ENCODE assay signal across 41 cellular contexts in the genomic region with DNA sequence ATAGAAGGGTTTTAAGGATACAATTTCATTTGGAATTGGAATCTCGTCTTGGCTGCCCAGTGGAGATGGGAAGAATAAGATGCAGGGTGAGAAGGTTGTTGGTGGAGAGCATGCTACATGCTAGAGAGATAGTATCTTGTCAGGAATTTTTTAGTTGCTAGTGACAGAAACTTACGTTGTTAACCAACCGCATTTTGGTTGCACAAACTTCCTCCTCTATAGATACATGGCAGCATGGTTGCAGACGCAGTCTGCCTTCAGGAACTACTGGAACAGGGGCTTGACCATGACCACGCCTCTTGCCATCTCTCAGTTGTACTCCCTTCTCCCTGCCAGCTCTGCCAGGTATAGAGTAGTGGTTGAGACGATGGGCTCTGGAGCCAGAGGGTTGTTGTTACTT.
"Had no signal": no experiment of that assay in that cellular context is flagged by ENCODE, and none has a peak within 500 bp of the region (broad histone marks: within the 10 kb centered on the region; RNA-seq: fewer than 3 reads in every experiment).

No MANE protein-coding gene starts in this region.

- H3K9me3 ChIP-seq: ascending aorta, colonic mucosa, MG63 had no signal

- H3K4me1 ChIP-seq: ascending aorta, colonic mucosa had no signal

- H3K4me2 ChIP-seq: PC-9 had no signal

- H3K4me3 ChIP-seq: ascending aorta, cardiac muscle cell, colonic mucosa, MG63, PC-9 had no signal

- H3K27ac ChIP-seq: ascending aorta, cardiac muscle cell, colonic mucosa, PC-9, RWPE1, WERI-Rb-1 had no signal

- H2AFZ ChIP-seq: PC-9 had no signal

- ATAC-seq: activated CD8-positive, alpha-beta memory T cell treated with anti-CD3 and anti-CD28 coated beads, Interleukin-2, amount 10 ng/mL, durations not matched to agents 7 days and 5 days; activated T-cell treated with anti-CD3 and anti-CD28 coated beads, Interleukin-2, amount 50 U/mL, for 72 hours; activated T-helper 17 cell treated with anti-CD3 and anti-CD28 coated beads, Interleukin-2, amount 50 U/mL, for 72 hours; Right ventricle myocardium inferior; SK-N-SH treated with all-trans-retinoic acid at 6 μM for 48 hours had no signal

- H3K27me3 ChIP-seq: ascending aorta, cardiac muscle cell, colonic mucosa, MG63 had no signal

- H3K9me3 Mint-ChIP-seq: activated CD4-positive, alpha-beta memory T cell treated with anti-CD3 and anti-CD28 coated beads, Interleukin-2, amount 10 ng/mL, durations not matched to agents 7 days and 5 days; activated naive CD8-positive, alpha-beta T cell treated with anti-CD3 and anti-CD28 coated beads for 36 hours; activated T-cell treated with anti-CD3 and anti-CD28 coated beads, Interleukin-2, amount 50 U/mL, for 72 hours; activated T-helper 17 cell treated with anti-CD3 and anti-CD28 coated beads, Interleukin-2, amount 50 U/mL, for 72 hours; central memory CD8-positive, alpha-beta T cell had no signal

- H3K4me3 Mint-ChIP-seq: activated CD4-positive, alpha-beta memory T cell treated with anti-CD3 and anti-CD28 coated beads, Interleukin-2, amount 10 ng/mL, durations not matched to agents 7 days and 5 days; activated CD8-positive, alpha-beta memory T cell treated with anti-CD3 and anti-CD28 coated beads, Interleukin-2, amount 10 ng/mL, durations not matched to agents 7 days and 5 days; activated naive CD8-positive, alpha-beta T cell treated with anti-CD3 and anti-CD28 coated beads for 36 hours; activated T-cell treated with anti-CD3 and anti-CD28 coated beads, Interleukin-2, amount 50 U/mL, for 72 hours; activated T-helper 17 cell treated with anti-CD3 and anti-CD28 coated beads, Interleukin-2, amount 50 U/mL, for 72 hours; central memory CD8-positive, alpha-beta T cell had no signal

- H3K27me3 Mint-ChIP-seq: central memory CD8-positive, alpha-beta T cell had no signal

- DNase-seq: activated CD4-positive, alpha-beta memory T cell treated with anti-CD3 and anti-CD28 coated beads, Interleukin-2, amount 10 ng/mL, durations not matched to agents 7 days and 5 days; activated CD4-positive, alpha-beta T cell treated with anti-CD3 and anti-CD28 coated beads for 1 hour; activated CD4-positive, alpha-beta T cell treated with anti-CD3 and anti-CD28 coated beads for 48 hours; activated CD4-positive, CD25-positive, alpha-beta regulatory T cell; activated CD8-positive, alpha-beta memory T cell treated with anti-CD3 and anti-CD28 coated beads for 24 hours; activated CD8-positive, alpha-beta memory T cell treated with anti-CD3 and anti-CD28 coated beads, Interleukin-2, amount 10 ng/mL, durations not matched to agents 7 days and 5 days; activated CD8-positive, alpha-beta memory T cell treated with anti-CD3 and anti-CD28 coated beads, Interleukin-2, amount 50 U/mL, for 48 hours; activated effector memory CD4-positive, alpha-beta T cell treated with anti-CD3 and anti-CD28 coated beads, Interleukin-2, amount 50 U/mL, for 16 hours; activated naive CD4-positive, alpha-beta T cell; activated naive CD4-positive, alpha-beta T cell treated with anti-CD3 and anti-CD28 coated beads, Interleukin-2, amount 50 U/mL, for 16 hours; activated naive CD8-positive, alpha-beta T cell treated with anti-CD3 and anti-CD28 coated beads for 36 hours; activated T-cell treated with anti-CD3 and anti-CD28 coated beads, Interleukin-2, amount 50 U/mL, for 72 hours; amygdala; colonic mucosa; Kasumi-1; KG1; MG63; NCI-H1092; NCI-H1436 treated with DMSO at 0.1 percent for 48 hours; NCI-H1694 treated with DMSO at 0.1 percent for 48 hours; NCI-H2029; NCI-H2107; NCI-H2171; NCI-H510A; NCI-H526; NCI-H748 treated with DMSO at 0.1 percent for 48 hours; NK-92 treated with Interleukin-12 subunit alpha and Interleukin-12 subunit beta, amount 100 ng/mL, for 24 hours; PC-9; SIG-M5; SW 1271; T-helper 1 cell; T-helper 2 cell; T-helper 9 cell; WERI-Rb-1 had no signal

- H3K4me1 Mint-ChIP-seq: activated CD4-positive, alpha-beta memory T cell treated with anti-CD3 and anti-CD28 coated beads, Interleukin-2, amount 10 ng/mL, durations not matched to agents 7 days and 5 days; activated CD8-positive, alpha-beta memory T cell treated with anti-CD3 and anti-CD28 coated beads, Interleukin-2, amount 10 ng/mL, durations not matched to agents 7 days and 5 days; activated naive CD8-positive, alpha-beta T cell treated with anti-CD3 and anti-CD28 coated beads for 36 hours; activated T-helper 17 cell treated with anti-CD3 and anti-CD28 coated beads, Interleukin-2, amount 50 U/mL, for 72 hours; central memory CD8-positive, alpha-beta T cell had no signal

- H3K36me3 Mint-ChIP-seq: activated CD8-positive, alpha-beta memory T cell treated with anti-CD3 and anti-CD28 coated beads, Interleukin-2, amount 10 ng/mL, durations not matched to agents 7 days and 5 days; activated naive CD8-positive, alpha-beta T cell treated with anti-CD3 and anti-CD28 coated beads for 36 hours had no signal

- H3K36me3 ChIP-seq: ascending aorta, cardiac muscle cell, colonic mucosa, MG63, WERI-Rb-1 had no signal
